In genomic region chr6:64258302-64258701, GRCh38 we compare ENCODE assay signal across 6 cellular contexts.
"Had no signal": no experiment of that assay in that cellular context is flagged by ENCODE, and none has a peak within 500 bp of the region (broad histone marks: within the 10 kb centered on the region; RNA-seq: fewer than 3 reads in every experiment).

No MANE protein-coding gene starts in this region.

- H3K9me3 Mint-ChIP-seq: GM23338, H9 had no signal

- DNase-seq: H9, HCEC 1CT, IMR-90, KG1 had no signal

- H3K27ac Mint-ChIP-seq: GM23338, H9 had no signal

- ATAC-seq: GM23338, K562 had no signal

- H3K4me3 Mint-ChIP-seq: GM23338, H9 had no signal

- H3K4me3 ChIP-seq: GM23338, K562 had no signal
